In the genomic region with DNA sequence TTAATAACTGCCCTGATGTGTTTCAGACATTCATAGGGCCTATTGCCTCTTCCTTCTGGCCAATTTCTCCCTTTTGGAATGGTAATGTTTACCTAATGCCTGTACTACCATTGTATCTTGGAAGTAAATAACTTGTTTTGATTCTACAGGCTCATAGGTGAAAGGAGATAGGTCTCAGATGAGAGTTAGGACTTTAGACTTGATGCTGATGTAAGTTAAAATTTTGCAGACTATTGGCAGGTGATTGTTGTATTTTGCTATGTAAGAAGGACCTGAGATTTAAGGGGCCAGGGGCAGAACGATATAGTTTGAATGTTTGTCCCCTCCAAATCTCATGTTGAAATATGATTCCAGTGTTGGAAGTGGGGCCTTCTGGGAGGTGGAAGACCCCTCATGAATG, we compare ENCODE assay signal across 35 cellular contexts.
"Had no signal": no experiment of that assay in that cellular context is flagged by ENCODE, and none has a peak within 500 bp of the region (broad histone marks: within the 10 kb centered on the region; RNA-seq: fewer than 3 reads in every experiment).

No MANE protein-coding gene starts in this region.

- H3K4me2 ChIP-seq: KMS-11 had no signal

- H3K27me3 ChIP-seq: MG63 had no signal

- H3K4me3 ChIP-seq: MG63 had no signal

- H3K9me3 ChIP-seq: MG63 had no signal

- DNase-seq: Karpas-422, Kasumi-1, KG1, MG63, MM.1S, MV-4-11, NCI-H1048, NCI-H1092, NCI-H1092 treated with DMSO at 0.1 percent for 48 hours, NCI-H1105, NCI-H1105 treated with DMSO at 0.1 percent for 48 hours, NCI-H1417, NCI-H1417 treated with DMSO at 0.1 percent for 48 hours, NCI-H1436, NCI-H1436 treated with DMSO at 0.1 percent for 48 hours, NCI-H146, NCI-H1694, NCI-H1694 treated with DMSO at 0.1 percent for 48 hours, NCI-H187, NCI-H187 treated with DMSO at 0.1 percent for 48 hours, NCI-H1930, NCI-H2029, NCI-H2029 treated with DMSO at 0.1 percent for 48 hours, NCI-H2081, NCI-H2081 treated with DMSO at 0.1 percent for 48 hours, NCI-H2107, NCI-H2171, NCI-H2171 treated with DMSO at 0.1 percent for 48 hours, NCI-H2227 treated with DMSO at 0.1 percent for 48 hours, NCI-H226, NCI-H345, NCI-H446, NCI-H446 treated with DMSO at 0.1 percent for 48 hours, NCI-H510A had no signal

- H3K27ac ChIP-seq: KMS-11 had no signal

- H3K9ac ChIP-seq: KMS-11 had no signal

- H3K36me3 ChIP-seq: MG63 had no signal
